8 cellular contexts compared by ENCODE assay signal in genomic region chr22:28799834-28800307, GRCh38. TPM values are rescaled to one million over a fixed set of nuclear protein-coding genes. Genes with fewer than 3 reads are reported as not detected.
A peak's percentile ranks its signal among the peaks of the same experiment; 100 is the strongest.
DNase-seq lines count a peak whose midpoint lies in the region; ATAC-seq and TF ChIP-seq lines count a peak whose summit lies in the region.

No MANE protein-coding gene starts in this region.

- peak; percentile 19 for ATAC-seq in HG03039 (IDR thresholded peaks at IDR 0.05; ENCODE audit: unreplicated experiment)

- CTCF ChIA-PET in RWPE1 (lab: Yijun Ruan, JAX) = no interaction called here

- POLR2A ChIA-PET in RWPE1 (lab: Yijun Ruan, JAX; ENCODE audit: low non-redundant PET) = interaction anchor here (0.6 kb wide), 1 partner anchor 9 kb away, joined by 3 read pairs; no protein-coding TSS in a partner anchor

- DNase-seq in A172 (ENCODE audit: low spot score) (peak; percentile 11), RWPE1 (ENCODE audit: low spot score) (peak; percentile 41), choroid plexus epithelial cell (ENCODE audit: low read depth) (peak; percentile 68), kidney tubule cell (ENCODE audit: low spot score) (peak; percentile 69), NCI-H2081 treated with DMSO at 0.1 percent for 48 hours (lab: John Stamatoyannopoulos, UW) (no peak)
- peak in 2 of 3 donors; percentile 6 to 25 for DNase-seq in stimulated activated CD4-positive, alpha-beta T cell treated with anti-CD3 and anti-CD28 coated beads, Interleukin-12 subunit alpha, Interleukin-12 subunit beta, amount 100 ng/mL, for 48 hours (ENCODE audit: low read depth in 2 of 3, low spot score in 1 of 3)

- H3K27ac ChIP-seq in RWPE1 = peak overlapping the region; percentile 97

- H3K4me3 ChIP-seq in GM12875 (ENCODE audit: low read depth, low read length) (peak overlapping the region; percentile 85), choroid plexus epithelial cell (ENCODE audit: low read depth, low read length) (peak overlapping the region; percentile 81)

- TF ChIP-seq CTCF in GM12875 (IDR thresholded peaks at IDR 0.05; ENCODE audit: borderline replicate concordance, insufficient read depth, low read depth, low read length) = no peak
- TF ChIP-seq CTCF in RWPE1 (conservative IDR thresholded peaks at IDR 0.05; ENCODE audit: low read depth) = no peak
- TF ChIP-seq CTCF in choroid plexus epithelial cell (conservative IDR thresholded peaks at IDR 0.05; ENCODE audit: low read depth, low read length) = no peak

RNA-seq across cellular contexts. Expression of gene XBP1, which starts 0.5 kb away (rescaled TPM):
- 47.4 and 52.1 TPM in 2 replicates for total RNA-seq in A172 (2014; rRNA removed; shearing (Covaris generic))

RNA-seq across cellular contexts. Expression of gene CCDC117, which starts 27.4 kb away (rescaled TPM):
- 22.3 and 24.3 TPM in 2 replicates for total RNA-seq in A172 (2014; rRNA removed; shearing (Covaris generic))

RNA-seq across cellular contexts. Expression of gene HSCB, which starts 58.0 kb away (rescaled TPM):
- 10.4 and 15.4 TPM in 2 replicates for total RNA-seq in A172 (2014; rRNA removed; shearing (Covaris generic))

RNA-seq across cellular contexts. Expression of gene CHEK2, which starts 58.3 kb away (rescaled TPM):
- 14.3 and 27.3 TPM in 2 replicates for total RNA-seq in A172 (2014; rRNA removed; shearing (Covaris generic))
